ENCODE assay signal across 1 cellular context in the genomic region with DNA sequence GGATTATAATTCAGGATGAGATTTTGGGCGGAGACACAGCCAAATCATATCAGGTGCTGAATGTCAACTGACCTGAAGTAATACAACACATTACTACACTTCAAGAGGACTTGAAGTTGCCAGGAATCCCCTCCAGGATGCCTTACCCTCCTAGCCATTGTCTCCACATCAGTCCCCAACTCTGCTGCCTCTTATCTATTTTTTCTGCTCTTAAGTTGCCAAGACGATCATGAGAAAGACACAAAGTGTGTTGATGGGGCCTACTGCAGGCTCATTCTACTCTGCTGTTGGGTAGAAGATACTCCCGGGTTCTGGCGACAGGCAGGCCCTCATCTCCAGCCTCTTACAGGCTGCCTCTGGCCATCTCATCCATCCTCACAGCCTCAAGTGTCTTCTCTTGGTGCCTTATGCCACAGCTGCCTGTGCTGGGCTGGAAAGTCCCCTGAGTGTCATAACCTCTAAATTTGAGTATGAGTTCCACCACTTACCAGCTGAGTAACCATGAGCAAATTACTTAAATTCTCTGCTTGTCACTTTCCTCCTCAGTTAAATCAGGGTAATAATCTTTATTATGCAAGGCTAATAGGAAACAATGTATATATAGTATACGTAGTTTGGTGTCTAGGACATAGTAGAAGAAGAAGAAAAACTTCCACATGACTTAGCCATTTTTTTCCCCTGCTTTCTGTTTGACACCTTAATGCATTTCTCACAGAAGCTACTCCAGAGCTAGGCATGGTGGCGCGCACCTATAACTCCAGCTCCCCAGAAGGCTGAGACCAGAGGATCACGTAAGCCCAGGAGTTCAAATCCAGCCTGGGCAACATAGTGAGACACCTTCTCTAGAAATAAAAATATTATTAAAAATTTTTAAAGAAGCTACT.
A peak's percentile ranks its signal among the peaks of the same experiment; 100 is the strongest.
TF ChIP-seq lines count a peak whose summit lies in the region.

No MANE protein-coding gene starts in this region.

TF ChIP-seq in GM12878, 131 proteins besides CTCF, POLR2A, EP300 and RAD21 (continued from another document and continues in another):
- TF ChIP-seq, protein P1, sequence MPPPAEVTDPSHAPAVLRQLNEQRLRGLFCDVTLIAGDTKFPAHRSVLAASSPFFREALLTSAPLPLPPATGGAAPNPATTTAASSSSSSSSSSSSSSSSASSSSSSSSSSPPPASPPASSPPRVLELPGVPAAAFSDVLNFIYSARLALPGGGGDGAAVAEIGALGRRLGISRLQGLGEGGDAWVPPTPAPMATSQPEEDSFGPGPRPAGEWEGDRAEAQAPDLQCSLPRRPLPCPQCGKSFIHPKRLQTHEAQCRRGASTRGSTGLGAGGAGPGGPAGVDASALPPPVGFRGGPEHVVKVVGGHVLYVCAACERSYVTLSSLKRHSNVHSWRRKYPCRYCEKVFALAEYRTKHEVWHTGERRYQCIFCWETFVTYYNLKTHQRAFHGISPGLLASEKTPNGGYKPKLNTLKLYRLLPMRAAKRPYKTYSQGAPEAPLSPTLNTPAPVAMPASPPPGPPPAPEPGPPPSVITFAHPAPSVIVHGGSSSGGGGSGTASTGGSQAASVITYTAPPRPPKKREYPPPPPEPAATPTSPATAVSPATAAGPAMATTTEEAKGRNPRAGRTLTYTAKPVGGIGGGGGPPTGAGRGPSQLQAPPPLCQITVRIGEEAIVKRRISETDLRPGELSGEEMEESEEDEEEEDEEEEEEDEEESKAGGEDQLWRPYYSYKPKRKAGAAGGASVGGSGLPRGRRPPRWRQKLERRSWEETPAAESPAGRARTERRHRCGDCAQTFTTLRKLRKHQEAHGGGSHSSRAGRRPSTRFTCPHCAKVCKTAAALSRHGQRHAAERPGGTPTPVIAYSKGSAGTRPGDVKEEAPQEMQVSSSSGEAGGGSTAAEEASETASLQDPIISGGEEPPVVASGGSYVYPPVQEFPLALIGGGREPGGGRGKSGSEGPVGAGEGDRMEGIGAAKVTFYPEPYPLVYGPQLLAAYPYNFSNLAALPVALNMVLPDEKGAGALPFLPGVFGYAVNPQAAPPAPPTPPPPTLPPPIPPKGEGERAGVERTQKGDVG (CRISPR knock-in tag; IDR thresholded peaks at IDR 0.05) = no peak
- TF ChIP-seq RB1 (IDR thresholded peaks at IDR 0.05; ENCODE audit: borderline replicate concordance) (no peak), SIX5 (IDR thresholded peaks at IDR 0.05; ENCODE audit: low read depth, low read length, severe bottlenecking) (no peak), CUX1 (IDR thresholded peaks at IDR 0.05; ENCODE audit: insufficient replicate concordance, low read depth, low read length) (no peak), IKZF1 (conservative IDR thresholded peaks at IDR 0.05) (peak; percentile 47), NR2C1 (IDR thresholded peaks at IDR 0.05) (no peak), HDGF (IDR thresholded peaks at IDR 0.05) (peak; percentile 79), CEBPZ (IDR thresholded peaks at IDR 0.05; ENCODE audit: low read depth, low read length) (no peak), NFXL1 (IDR thresholded peaks at IDR 0.05; ENCODE audit: borderline replicate concordance) (no peak), KAT2A (conservative IDR thresholded peaks at IDR 0.05; ENCODE audit: control insufficient read depth, low read depth, low read length) (no peak), ATF7 (IDR thresholded peaks at IDR 0.05; ENCODE audit: low read depth) (peak; percentile 49), NFYA (IDR thresholded peaks at IDR 0.05; ENCODE audit: borderline replicate concordance, low read depth, low read length) (no peak), SMAD1 (IDR thresholded peaks at IDR 0.05; ENCODE audit: low read depth, partially characterized antibody) (no peak), MTA3 (IDR thresholded peaks at IDR 0.05; ENCODE audit: borderline replicate concordance, low read length) (no peak)
- TF ChIP-seq, protein P2, sequence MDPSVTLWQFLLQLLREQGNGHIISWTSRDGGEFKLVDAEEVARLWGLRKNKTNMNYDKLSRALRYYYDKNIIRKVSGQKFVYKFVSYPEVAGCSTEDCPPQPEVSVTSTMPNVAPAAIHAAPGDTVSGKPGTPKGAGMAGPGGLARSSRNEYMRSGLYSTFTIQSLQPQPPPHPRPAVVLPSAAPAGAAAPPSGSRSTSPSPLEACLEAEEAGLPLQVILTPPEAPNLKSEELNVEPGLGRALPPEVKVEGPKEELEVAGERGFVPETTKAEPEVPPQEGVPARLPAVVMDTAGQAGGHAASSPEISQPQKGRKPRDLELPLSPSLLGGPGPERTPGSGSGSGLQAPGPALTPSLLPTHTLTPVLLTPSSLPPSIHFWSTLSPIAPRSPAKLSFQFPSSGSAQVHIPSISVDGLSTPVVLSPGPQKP (IDR thresholded peaks at IDR 0.05; ENCODE audit: low read depth, low read length) = no peak
- TF ChIP-seq, protein P3, sequence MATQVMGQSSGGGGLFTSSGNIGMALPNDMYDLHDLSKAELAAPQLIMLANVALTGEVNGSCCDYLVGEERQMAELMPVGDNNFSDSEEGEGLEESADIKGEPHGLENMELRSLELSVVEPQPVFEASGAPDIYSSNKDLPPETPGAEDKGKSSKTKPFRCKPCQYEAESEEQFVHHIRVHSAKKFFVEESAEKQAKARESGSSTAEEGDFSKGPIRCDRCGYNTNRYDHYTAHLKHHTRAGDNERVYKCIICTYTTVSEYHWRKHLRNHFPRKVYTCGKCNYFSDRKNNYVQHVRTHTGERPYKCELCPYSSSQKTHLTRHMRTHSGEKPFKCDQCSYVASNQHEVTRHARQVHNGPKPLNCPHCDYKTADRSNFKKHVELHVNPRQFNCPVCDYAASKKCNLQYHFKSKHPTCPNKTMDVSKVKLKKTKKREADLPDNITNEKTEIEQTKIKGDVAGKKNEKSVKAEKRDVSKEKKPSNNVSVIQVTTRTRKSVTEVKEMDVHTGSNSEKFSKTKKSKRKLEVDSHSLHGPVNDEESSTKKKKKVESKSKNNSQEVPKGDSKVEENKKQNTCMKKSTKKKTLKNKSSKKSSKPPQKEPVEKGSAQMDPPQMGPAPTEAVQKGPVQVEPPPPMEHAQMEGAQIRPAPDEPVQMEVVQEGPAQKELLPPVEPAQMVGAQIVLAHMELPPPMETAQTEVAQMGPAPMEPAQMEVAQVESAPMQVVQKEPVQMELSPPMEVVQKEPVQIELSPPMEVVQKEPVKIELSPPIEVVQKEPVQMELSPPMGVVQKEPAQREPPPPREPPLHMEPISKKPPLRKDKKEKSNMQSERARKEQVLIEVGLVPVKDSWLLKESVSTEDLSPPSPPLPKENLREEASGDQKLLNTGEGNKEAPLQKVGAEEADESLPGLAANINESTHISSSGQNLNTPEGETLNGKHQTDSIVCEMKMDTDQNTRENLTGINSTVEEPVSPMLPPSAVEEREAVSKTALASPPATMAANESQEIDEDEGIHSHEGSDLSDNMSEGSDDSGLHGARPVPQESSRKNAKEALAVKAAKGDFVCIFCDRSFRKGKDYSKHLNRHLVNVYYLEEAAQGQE (IDR thresholded peaks at IDR 0.05; ENCODE audit: low read depth, low read length) = no peak
- TF ChIP-seq, protein P4, sequence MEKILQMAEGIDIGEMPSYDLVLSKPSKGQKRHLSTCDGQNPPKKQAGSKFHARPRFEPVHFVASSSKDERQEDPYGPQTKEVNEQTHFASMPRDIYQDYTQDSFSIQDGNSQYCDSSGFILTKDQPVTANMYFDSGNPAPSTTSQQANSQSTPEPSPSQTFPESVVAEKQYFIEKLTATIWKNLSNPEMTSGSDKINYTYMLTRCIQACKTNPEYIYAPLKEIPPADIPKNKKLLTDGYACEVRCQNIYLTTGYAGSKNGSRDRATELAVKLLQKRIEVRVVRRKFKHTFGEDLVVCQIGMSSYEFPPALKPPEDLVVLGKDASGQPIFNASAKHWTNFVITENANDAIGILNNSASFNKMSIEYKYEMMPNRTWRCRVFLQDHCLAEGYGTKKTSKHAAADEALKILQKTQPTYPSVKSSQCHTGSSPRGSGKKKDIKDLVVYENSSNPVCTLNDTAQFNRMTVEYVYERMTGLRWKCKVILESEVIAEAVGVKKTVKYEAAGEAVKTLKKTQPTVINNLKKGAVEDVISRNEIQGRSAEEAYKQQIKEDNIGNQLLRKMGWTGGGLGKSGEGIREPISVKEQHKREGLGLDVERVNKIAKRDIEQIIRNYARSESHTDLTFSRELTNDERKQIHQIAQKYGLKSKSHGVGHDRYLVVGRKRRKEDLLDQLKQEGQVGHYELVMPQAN (conservative IDR thresholded peaks at IDR 0.05) = no peak
- TF ChIP-seq, protein P5, sequence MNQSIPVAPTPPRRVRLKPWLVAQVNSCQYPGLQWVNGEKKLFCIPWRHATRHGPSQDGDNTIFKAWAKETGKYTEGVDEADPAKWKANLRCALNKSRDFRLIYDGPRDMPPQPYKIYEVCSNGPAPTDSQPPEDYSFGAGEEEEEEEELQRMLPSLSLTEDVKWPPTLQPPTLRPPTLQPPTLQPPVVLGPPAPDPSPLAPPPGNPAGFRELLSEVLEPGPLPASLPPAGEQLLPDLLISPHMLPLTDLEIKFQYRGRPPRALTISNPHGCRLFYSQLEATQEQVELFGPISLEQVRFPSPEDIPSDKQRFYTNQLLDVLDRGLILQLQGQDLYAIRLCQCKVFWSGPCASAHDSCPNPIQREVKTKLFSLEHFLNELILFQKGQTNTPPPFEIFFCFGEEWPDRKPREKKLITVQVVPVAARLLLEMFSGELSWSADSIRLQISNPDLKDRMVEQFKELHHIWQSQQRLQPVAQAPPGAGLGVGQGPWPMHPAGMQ (IDR thresholded peaks at IDR 0.05; ENCODE audit: borderline replicate concordance) = no peak
- TF ChIP-seq, protein P6, sequence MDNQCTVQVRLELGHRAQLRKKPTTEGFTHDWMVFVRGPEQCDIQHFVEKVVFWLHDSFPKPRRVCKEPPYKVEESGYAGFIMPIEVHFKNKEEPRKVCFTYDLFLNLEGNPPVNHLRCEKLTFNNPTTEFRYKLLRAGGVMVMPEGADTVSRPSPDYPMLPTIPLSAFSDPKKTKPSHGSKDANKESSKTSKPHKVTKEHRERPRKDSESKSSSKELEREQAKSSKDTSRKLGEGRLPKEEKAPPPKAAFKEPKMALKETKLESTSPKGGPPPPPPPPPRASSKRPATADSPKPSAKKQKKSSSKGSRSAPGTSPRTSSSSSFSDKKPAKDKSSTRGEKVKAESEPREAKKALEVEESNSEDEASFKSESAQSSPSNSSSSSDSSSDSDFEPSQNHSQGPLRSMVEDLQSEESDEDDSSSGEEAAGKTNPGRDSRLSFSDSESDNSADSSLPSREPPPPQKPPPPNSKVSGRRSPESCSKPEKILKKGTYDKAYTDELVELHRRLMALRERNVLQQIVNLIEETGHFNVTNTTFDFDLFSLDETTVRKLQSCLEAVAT (IDR thresholded peaks at IDR 0.05) = no peak
- TF ChIP-seq, protein P7, sequence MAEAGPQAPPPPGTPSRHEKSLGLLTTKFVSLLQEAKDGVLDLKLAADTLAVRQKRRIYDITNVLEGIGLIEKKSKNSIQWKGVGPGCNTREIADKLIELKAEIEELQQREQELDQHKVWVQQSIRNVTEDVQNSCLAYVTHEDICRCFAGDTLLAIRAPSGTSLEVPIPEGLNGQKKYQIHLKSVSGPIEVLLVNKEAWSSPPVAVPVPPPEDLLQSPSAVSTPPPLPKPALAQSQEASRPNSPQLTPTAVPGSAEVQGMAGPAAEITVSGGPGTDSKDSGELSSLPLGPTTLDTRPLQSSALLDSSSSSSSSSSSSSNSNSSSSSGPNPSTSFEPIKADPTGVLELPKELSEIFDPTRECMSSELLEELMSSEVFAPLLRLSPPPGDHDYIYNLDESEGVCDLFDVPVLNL (IDR thresholded peaks at IDR 0.05; ENCODE audit: low read depth, low read length) = no peak
